Comparison of ENCODE assay signal across 1 cellular context in genomic region chrX:107324493-107325310, GRCh38.
TF ChIP-seq lines count a peak whose summit lies in the region.

No MANE protein-coding gene starts in this region.

TF ChIP-seq in WTC11, 78 proteins besides CTCF, POLR2A, EP300 and RAD21 (continued from another document):
- TF ChIP-seq FOXP4 (CRISPR knock-in tag; IDR thresholded peaks at IDR 0.05) (peak; percentile 45; the same call in 1 of the 2 replicates), ZBTB21 (CRISPR knock-in tag; IDR thresholded peaks at IDR 0.05; ENCODE audit: borderline replicate concordance) (no peak), NR1H2 (CRISPR knock-in tag; IDR thresholded peaks at IDR 0.05) (no peak), ATF1 (CRISPR knock-in tag; IDR thresholded peaks at IDR 0.05) (no peak), RORB (CRISPR knock-in tag; IDR thresholded peaks at IDR 0.05) (no peak), STAT6 (CRISPR knock-in tag; conservative IDR thresholded peaks at IDR 0.05; ENCODE audit: low read depth) (no peak)
